In the genomic region with DNA sequence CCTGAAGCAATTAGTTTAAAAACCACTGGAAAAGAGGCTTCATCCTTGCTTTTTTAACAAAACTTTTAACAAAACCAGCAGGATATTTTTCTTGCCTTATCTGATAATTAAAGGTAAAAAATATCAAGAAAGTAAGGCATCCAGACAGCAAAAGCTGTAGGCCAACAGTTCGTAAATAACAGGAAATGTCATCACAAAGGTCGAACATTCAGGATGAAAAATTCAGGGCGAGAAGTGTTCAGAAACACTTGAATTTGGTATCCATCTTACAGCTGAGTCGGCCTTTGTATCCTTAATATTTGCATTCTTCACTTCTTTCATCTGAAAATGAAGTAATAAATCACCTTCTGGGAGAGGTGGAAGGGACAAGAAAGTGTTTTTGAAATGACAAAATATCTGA, we compare ENCODE assay signal across 34 cellular contexts. TPM values are rescaled to one million over a fixed set of nuclear protein-coding genes. Genes with fewer than 3 reads are reported as not detected.
"Had no signal": no experiment of that assay in that cellular context is flagged by ENCODE, and none has a peak within 500 bp of the region (broad histone marks: within the 10 kb centered on the region; RNA-seq: fewer than 3 reads in every experiment).

No MANE protein-coding gene starts in this region.

- H2AFZ ChIP-seq: PC-9 had no signal

- H3K9me3 Mint-ChIP-seq: activated CD4-positive, alpha-beta T cell treated with anti-CD3 and anti-CD28 coated beads, Interleukin-2, amount 10 ng/mL, durations not matched to agents 7 days and 5 days; activated naive CD4-positive, alpha-beta T cell treated with anti-CD3 and anti-CD28 coated beads for 36 hours; activated naive CD4-positive, alpha-beta T cell treated with anti-CD3 and anti-CD28 coated beads, Interleukin-2, amount 50 U/mL, for 72 hours; activated T-cell treated with anti-CD3 and anti-CD28 coated beads, Interleukin-2, amount 50 U/mL, for 4 hours; activated T-helper 1 cell treated with anti-CD3 and anti-CD28 coated beads, Interleukin-12 subunit alpha, Interleukin-12 subunit beta, Interleukin-2, Interleukin-4 antibody, amounts not matched to agents 30 ng/mL and 10 ng/mL and 1 ng/mL, durations not matched to agents 14 hours and 24 hours and 36 hours; T-helper 1 cell treated with Interleukin-12 subunit alpha and Interleukin-12 subunit beta and Interleukin-4 antibody, amounts not matched to agents 30 μg/mL and 1 μg/mL, for 36 hours; T-helper 2 cell treated with Interferon-gamma antibody and Interleukin-4, amounts not matched to agents 5 μg/mL and 100 μg/mL, for 36 hours; WTC11 had no signal

- H3K36me3 Mint-ChIP-seq: activated naive CD4-positive, alpha-beta T cell treated with anti-CD3 and anti-CD28 coated beads, Interleukin-2, amount 50 U/mL, for 72 hours had no signal

- H3K9me3 ChIP-seq: adrenal gland, body of pancreas, breast epithelium, MG63 had no signal

- FAIRE-seq: astrocyte, RCC 7860, TTC549 had no signal

- H3K27ac ChIP-seq: adrenal gland, body of pancreas, breast epithelium, PC-9 had no signal

- H3K27me3 ChIP-seq: adrenal gland, body of pancreas, breast epithelium, MG63 had no signal

- ATAC-seq: activated CD4-positive, alpha-beta T cell treated with anti-CD3 and anti-CD28 coated beads for 36 hours; activated CD4-positive, CD25-positive, alpha-beta regulatory T cell treated with anti-CD3 and anti-CD28 coated beads, Interleukin-2, amount 50 U/mL, for 24 hours; activated naive CD4-positive, alpha-beta T cell treated with anti-CD3 and anti-CD28 coated beads, Interleukin-2, amount 50 U/mL, for 72 hours; activated T-cell treated with anti-CD3 and anti-CD28 coated beads, Interleukin-2, amount 50 U/mL, for 4 hours; body of pancreas; WTC11 had no signal

- H3K4me3 ChIP-seq: adrenal gland, body of pancreas, breast epithelium, MG63, PC-9 had no signal

- H3K36me3 ChIP-seq: adrenal gland, breast epithelium, MG63 had no signal

- H3K4me1 Mint-ChIP-seq: activated CD4-positive, alpha-beta T cell treated with anti-CD3 and anti-CD28 coated beads for 36 hours; activated CD4-positive, alpha-beta T cell treated with anti-CD3 and anti-CD28 coated beads, Interleukin-2, amount 10 ng/mL, durations not matched to agents 7 days and 5 days had no signal

- H3K4me1 ChIP-seq: adrenal gland, body of pancreas, breast epithelium had no signal

- H3K4me3 Mint-ChIP-seq: activated CD4-positive, alpha-beta T cell treated with anti-CD3 and anti-CD28 coated beads for 36 hours; activated CD4-positive, alpha-beta T cell treated with anti-CD3 and anti-CD28 coated beads, Interleukin-2, amount 10 ng/mL, durations not matched to agents 7 days and 5 days; activated naive CD4-positive, alpha-beta T cell treated with anti-CD3 and anti-CD28 coated beads for 36 hours; activated T-cell treated with anti-CD3 and anti-CD28 coated beads, Interleukin-2, amount 50 U/mL, for 4 hours; activated T-helper 1 cell treated with anti-CD3 and anti-CD28 coated beads, Interleukin-12 subunit alpha, Interleukin-12 subunit beta, Interleukin-2, Interleukin-4 antibody, amounts not matched to agents 30 ng/mL and 10 ng/mL and 1 ng/mL, durations not matched to agents 14 hours and 24 hours and 36 hours; T-helper 1 cell treated with Interleukin-12 subunit alpha and Interleukin-12 subunit beta and Interleukin-4 antibody, amounts not matched to agents 30 μg/mL and 1 μg/mL, for 36 hours; T-helper 2 cell treated with Interferon-gamma antibody and Interleukin-4, amounts not matched to agents 5 μg/mL and 100 μg/mL, for 36 hours; WTC11 had no signal

- DNase-seq: activated CD4-positive, alpha-beta T cell treated with anti-CD3 and anti-CD28 coated beads for 36 hours; activated CD4-positive, alpha-beta T cell treated with anti-CD3 and anti-CD28 coated beads, Interleukin-2, amount 10 ng/mL, durations not matched to agents 7 days and 5 days; activated CD4-positive, alpha-beta T cell treated with anti-CD3 and anti-CD28 coated beads, Interleukin-2, amount 50 U/mL, for 48 hours; activated CD8-positive, alpha-beta memory T cell treated with anti-CD3 and anti-CD28 coated beads, Interleukin-2, amount 50 U/mL, for 4 hours; activated gamma-delta T cell treated with Interleukin-2 at 50 U/mL for 16 hours; activated naive CD4-positive, alpha-beta T cell treated with anti-CD3 and anti-CD28 coated beads for 36 hours; activated T-cell treated with anti-CD3 and anti-CD28 coated beads for 4 hours; activated T-cell treated with anti-CD3 and anti-CD28 coated beads, Interleukin-2, amount 50 U/mL, for 4 hours; adrenal gland; body of pancreas; Kasumi-1; KBM-7; MG63; MV-4-11; NCI-H1092; NCI-H1436 treated with DMSO at 0.1 percent for 48 hours; NCI-H1694 treated with DMSO at 0.1 percent for 48 hours; NCI-H2029; NCI-H345; NCI-H524 treated with DMSO at 0.1 percent for 48 hours; NK-92 treated with Interleukin-12 subunit alpha and Interleukin-12 subunit beta, amount 100 ng/mL, for 24 hours; PC-9; Right ventricle myocardium superior had no signal

- H3K4me2 ChIP-seq: PC-9 had no signal

- H3K27ac Mint-ChIP-seq: activated CD4-positive, alpha-beta T cell treated with anti-CD3 and anti-CD28 coated beads for 36 hours; activated CD4-positive, alpha-beta T cell treated with anti-CD3 and anti-CD28 coated beads, Interleukin-2, amount 10 ng/mL, durations not matched to agents 7 days and 5 days; activated naive CD4-positive, alpha-beta T cell treated with anti-CD3 and anti-CD28 coated beads for 36 hours; activated naive CD4-positive, alpha-beta T cell treated with anti-CD3 and anti-CD28 coated beads, Interleukin-2, amount 50 U/mL, for 72 hours; activated T-helper 1 cell treated with anti-CD3 and anti-CD28 coated beads, Interleukin-12 subunit alpha, Interleukin-12 subunit beta, Interleukin-2, Interleukin-4 antibody, amounts not matched to agents 30 ng/mL and 10 ng/mL and 1 ng/mL, durations not matched to agents 14 hours and 24 hours and 36 hours; T-helper 1 cell treated with Interleukin-12 subunit alpha and Interleukin-12 subunit beta and Interleukin-4 antibody, amounts not matched to agents 30 μg/mL and 1 μg/mL, for 36 hours; T-helper 2 cell treated with Interferon-gamma antibody and Interleukin-4, amounts not matched to agents 5 μg/mL and 100 μg/mL, for 36 hours; WTC11 had no signal

RNA-seq across cellular contexts. Expression of a gene that starts 8.2 kb away (rescaled TPM):
- total RNA-seq: activated CD4-positive, alpha-beta T cell treated with anti-CD3 and anti-CD28 coated beads for 36 hours; activated naive CD4-positive, alpha-beta T cell treated with anti-CD3 and anti-CD28 coated beads for 36 hours; activated naive CD4-positive, alpha-beta T cell treated with anti-CD3 and anti-CD28 coated beads, Interleukin-2, amount 50 U/mL, for 72 hours; activated T-helper 1 cell treated with anti-CD3 and anti-CD28 coated beads, Interleukin-12 subunit alpha, Interleukin-12 subunit beta, Interleukin-2, Interleukin-4 antibody, amounts not matched to agents 30 ng/mL and 10 ng/mL and 1 ng/mL, durations not matched to agents 14 hours and 24 hours and 36 hours; NCI-H460 had no signal
